1 cellular context compared by ENCODE assay signal in genomic region chrX:149759824-149760223, GRCh38.
TF ChIP-seq lines count a peak whose summit lies in the region.

No MANE protein-coding gene starts in this region.

TF ChIP-seq in K562, 482 proteins besides CTCF, POLR2A, EP300 and RAD21 (continued from another document):
- no peak for TF ChIP-seq MNT (conservative IDR thresholded peaks at IDR 0.05)
- no peak for TF ChIP-seq ZNF589 (CRISPR knock-in tag; IDR thresholded peaks at IDR 0.05; ENCODE audit: low read depth)
- TF ChIP-seq TAF1 (IDR thresholded peaks at IDR 0.05; ENCODE audit: control insufficient read depth, extremely low read depth, insufficient read depth, low read length, severe bottlenecking) = no peak
- no peak for TF ChIP-seq ZNF140 (CRISPR knock-in tag; IDR thresholded peaks at IDR 0.05)
- no peak for TF ChIP-seq ARID4B (CRISPR knock-in tag; IDR thresholded peaks at IDR 0.05)
- TF ChIP-seq RBM14 (IDR thresholded peaks at IDR 0.05; ENCODE audit: borderline replicate concordance, insufficient read depth, low read depth, low read length) = no peak
- TF ChIP-seq E2F6 (IDR thresholded peaks at IDR 0.05; ENCODE audit: borderline replicate concordance in 1 of 2, extremely low read depth in 1 of 2, insufficient read depth in 1 of 2, insufficient read length in 1 of 2, low read depth in 1 of 2, low read length in 1 of 2, poor library complexity in 1 of 2, severe bottlenecking in 1 of 2) = no peak
- TF ChIP-seq MEF2A (IDR thresholded peaks at IDR 0.05; ENCODE audit: control insufficient read depth, low read depth, low read length) = no peak
- TF ChIP-seq ZNF431 (CRISPR knock-in tag; IDR thresholded peaks at IDR 0.05) = no peak
- no peak for TF ChIP-seq PTBP1 (IDR thresholded peaks at IDR 0.05; ENCODE audit: low read depth, low read length)
- no peak for TF ChIP-seq HMGN3 (IDR thresholded peaks at IDR 0.05; ENCODE audit: borderline replicate concordance, extremely low read depth, insufficient read length, low read depth, low read length)
- TF ChIP-seq TSHZ1 (CRISPR knock-in tag; IDR thresholded peaks at IDR 0.05) = no peak
- TF ChIP-seq ILK (tag; IDR thresholded peaks at IDR 0.05; ENCODE audit: borderline replicate concordance, low read depth) = no peak
- TF ChIP-seq VEZF1 (CRISPR knock-in tag; IDR thresholded peaks at IDR 0.05) = no peak
- TF ChIP-seq ZFX (CRISPR knock-in tag; IDR thresholded peaks at IDR 0.05) = no peak
